Comparison of ENCODE assay signal across 8 cellular contexts in the genomic region with DNA sequence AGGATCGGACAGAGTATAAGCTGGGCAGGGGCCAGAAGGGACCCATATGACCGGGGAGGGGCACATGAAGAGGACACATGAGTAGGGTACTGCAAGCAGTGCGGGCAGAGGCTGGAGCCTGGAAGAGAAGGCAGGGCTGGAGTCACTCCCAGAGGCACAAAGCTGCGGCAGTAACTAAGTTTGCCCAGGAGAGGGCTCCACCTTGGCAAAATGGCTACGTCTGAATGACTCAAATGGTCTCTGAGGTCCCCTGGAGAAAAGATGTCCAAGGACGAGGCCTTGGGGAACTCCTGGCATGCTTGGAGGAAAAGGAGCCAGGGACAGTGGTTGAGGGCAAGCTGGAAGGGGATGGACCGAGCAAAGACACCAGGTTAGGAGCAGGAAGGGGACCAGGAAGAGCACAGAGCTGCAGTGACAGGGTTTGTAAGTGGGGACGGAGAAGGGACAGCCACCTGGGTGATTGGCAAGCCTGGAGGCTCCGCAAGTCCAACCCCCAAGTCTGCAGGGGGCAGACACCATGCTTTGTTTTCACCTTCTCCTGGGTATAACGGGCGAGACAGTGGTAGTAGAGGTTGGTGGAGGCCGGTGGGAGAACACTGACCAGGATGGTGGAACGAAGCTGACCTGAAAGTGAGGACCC. TPM values are rescaled to one million over a fixed set of nuclear protein-coding genes. Genes with fewer than 3 reads are reported as not detected.
DNase-seq lines count a peak whose midpoint lies in the region; ATAC-seq and TF ChIP-seq lines count a peak whose summit lies in the region.

No MANE protein-coding gene starts in this region.

- DNase-seq in BE2C (peak; percentile 72), HAP-1 (ENCODE audit: low spot score in 2 of 2) (peak; percentile 61 to 85), NCI-H748 treated with DMSO at 0.1 percent for 48 hours (lab: John Stamatoyannopoulos, UW) (peak; percentile 42), midbrain (lab: John Stamatoyannopoulos, UW) (peak; percentile 64)
- peak; percentile 73 for DNase-seq in activated CD8-positive, alpha-beta T cell treated with anti-CD3 and anti-CD28 coated beads for 36 hours
- DNase-seq in effector memory CD4-positive, alpha-beta T cell = peak; percentile 5 to 28 (median 20)
- DNase-seq in stimulated activated CD8-positive, alpha-beta memory T cell treated with anti-CD3 and anti-CD28 coated beads, Interleukin-7, amount 100 ng/mL, for 1 hour (ENCODE audit: low read depth in 2 of 2) = peak; percentile 24 to 37

- CTCF ChIA-PET in activated CD8-positive, alpha-beta T cell treated with anti-CD3 and anti-CD28 coated beads for 36 hours (lab: Charles Lee) = interaction anchor here (0.8 to 4.3 kb wide), 15 partner anchors 10 to 298 kb away, joined by 3 to 40 read pairs (median 4); no protein-coding TSS in a partner anchor

- H3K36me3 ChIP-seq in BE2C (no peaks in the 10 kb centered on the region), HAP-1 (replicated peaks) (no peaks in the 10 kb centered on the region)
- no peaks in the 10 kb centered on the region for H3K36me3 ChIP-seq in effector memory CD4-positive, alpha-beta T cell (ENCODE audit: control insufficient read depth, insufficient read depth, low read length)

- peak; percentile 93 for ATAC-seq in activated CD8-positive, alpha-beta T cell treated with anti-CD3 and anti-CD28 coated beads for 36 hours
- no peak for ATAC-seq in GM18867 (IDR thresholded peaks at IDR 0.05; ENCODE audit: unreplicated experiment)

- TF ChIP-seq CTCF in BE2C (IDR thresholded peaks at IDR 0.05; ENCODE audit: low read depth, low read length) = peak; percentile 84
- peak; percentile 80 for TF ChIP-seq CTCF in activated CD8-positive, alpha-beta T cell treated with anti-CD3 and anti-CD28 coated beads for 36 hours (IDR thresholded peaks at IDR 0.05)

- H3K4me3 ChIP-seq in BE2C (ENCODE audit: low read depth, low read length) (no peak overlapping the region), HAP-1 (no peak overlapping the region)
- no peak overlapping the region for H3K4me3 ChIP-seq in effector memory CD4-positive, alpha-beta T cell (ENCODE audit: insufficient read depth, low read depth, low read length, poor library complexity, severe bottlenecking)

- POLR2A ChIA-PET in activated CD8-positive, alpha-beta T cell treated with anti-CD3 and anti-CD28 coated beads for 36 hours (lab: Charles Lee) = no interaction called here

- H3K27me3 ChIP-seq in BE2C = no peaks in the 10 kb centered on the region
- no peaks in the 10 kb centered on the region for H3K27me3 ChIP-seq in HAP-1 (ENCODE audit: low read depth)
- H3K27me3 ChIP-seq in effector memory CD4-positive, alpha-beta T cell (replicated peaks; ENCODE audit: control insufficient read depth, insufficient read depth, low read length, poor library complexity, severe bottlenecking) = no peaks in the 10 kb centered on the region

- no peaks in the 10 kb centered on the region for H3K4me1 ChIP-seq in BE2C
- H3K4me1 ChIP-seq in HAP-1 = peaks cover 2% of the 10 kb centered on the region; the same call in 1 of the 2 replicates
- H3K4me1 ChIP-seq in effector memory CD4-positive, alpha-beta T cell (ENCODE audit: control insufficient read depth, insufficient read depth, low read length, poor library complexity, severe bottlenecking) = no peaks in the 10 kb centered on the region

- H3K27me3 Mint-ChIP-seq in activated CD8-positive, alpha-beta T cell treated with anti-CD3 and anti-CD28 coated beads for 36 hours = peaks cover 20% of the 10 kb centered on the region

- H3K27ac Mint-ChIP-seq in activated CD8-positive, alpha-beta T cell treated with anti-CD3 and anti-CD28 coated beads for 36 hours = no peak overlapping the region

- H3K9me3 Mint-ChIP-seq in activated CD8-positive, alpha-beta T cell treated with anti-CD3 and anti-CD28 coated beads for 36 hours = no peaks in the 10 kb centered on the region

- intact Hi-C loops in activated CD8-positive, alpha-beta T cell treated with anti-CD3 and anti-CD28 coated beads for 36 hours (cut with micrococcal nuclease) = no loop called here

- H3K36me3 Mint-ChIP-seq in activated CD8-positive, alpha-beta T cell treated with anti-CD3 and anti-CD28 coated beads for 36 hours (ENCODE audit: low read depth) = no peaks in the 10 kb centered on the region

- H3K4me3 Mint-ChIP-seq in activated CD8-positive, alpha-beta T cell treated with anti-CD3 and anti-CD28 coated beads for 36 hours = no peak overlapping the region

- H3K9me3 ChIP-seq in BE2C (no peaks in the 10 kb centered on the region), HAP-1 (no peaks in the 10 kb centered on the region)
- no peaks in the 10 kb centered on the region for H3K9me3 ChIP-seq in effector memory CD4-positive, alpha-beta T cell (ENCODE audit: control insufficient read depth, low read length)

- in situ Hi-C loops in HAP-1 (cut with MboI; ENCODE audit: low sequenced_read_pairs) = no loop called here

- no peak overlapping the region for H3K27ac ChIP-seq in effector memory CD4-positive, alpha-beta T cell (ENCODE audit: insufficient read depth, low read length, poor library complexity, severe bottlenecking)

- peaks cover 2% of the 10 kb centered on the region for H3K4me1 Mint-ChIP-seq in activated CD8-positive, alpha-beta T cell treated with anti-CD3 and anti-CD28 coated beads for 36 hours (ENCODE audit: low read depth)

RNA-seq across cellular contexts. Expression of a gene that starts 43.1 kb away (rescaled TPM):
- not detected for polyA plus RNA-seq in BE2C (2012; ENCODE audit: insufficient read depth, insufficient read length, low read depth)
- not detected for total RNA-seq in activated CD8-positive, alpha-beta T cell treated with anti-CD3 and anti-CD28 coated beads for 36 hours

Comparison
In these comparisons a context has a peak if more than half of its experiments do, and no peak if none do; other contexts are left out.
1. DNase-seq: peak in every context shown above with its lines; median percentile 73 in HAP-1; 73 in activated CD8-positive, alpha-beta T cell treated with anti-CD3 and anti-CD28 coated beads for 36 hours; 72 in BE2C; 64 in midbrain; 42 in NCI-H748 treated with DMSO at 0.1 percent for 48 hours; 30 in stimulated activated CD8-positive, alpha-beta memory T cell treated with anti-CD3 and anti-CD28 coated beads, Interleukin-7, amount 100 ng/mL, for 1 hour; 20 in effector memory CD4-positive, alpha-beta T cell.